Comparison of ENCODE assay signal across 26 cellular contexts in the genomic region with DNA sequence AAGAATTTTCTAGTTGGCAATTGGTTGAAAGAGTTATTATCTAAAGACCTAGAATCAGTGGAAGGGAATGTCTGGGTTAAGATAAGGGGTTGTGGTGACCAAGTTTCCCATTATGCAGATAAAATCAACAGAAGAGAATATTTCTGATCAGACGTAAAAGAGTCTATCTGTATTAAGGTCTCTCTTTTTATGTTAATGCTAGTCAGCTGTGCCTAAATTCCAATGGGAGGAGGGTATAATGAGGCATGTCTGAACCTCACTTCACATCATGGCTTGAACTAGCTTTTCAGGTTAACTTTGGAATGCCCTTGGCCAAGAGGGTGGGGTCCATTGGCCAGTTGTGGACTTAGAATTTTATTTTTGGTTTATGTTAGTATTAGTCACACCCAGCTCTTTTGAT.
"Had no signal": no experiment of that assay in that cellular context is flagged by ENCODE, and none has a peak within 500 bp of the region (broad histone marks: within the 10 kb centered on the region; RNA-seq: fewer than 3 reads in every experiment).

No MANE protein-coding gene starts in this region.

- H3K27ac Mint-ChIP-seq: activated CD4-positive, alpha-beta memory T cell treated with anti-CD3 and anti-CD28 coated beads for 36 hours; activated naive CD4-positive, alpha-beta T cell treated with anti-CD3 and anti-CD28 coated beads for 36 hours; activated naive CD8-positive, alpha-beta T cell; activated naive CD8-positive, alpha-beta T cell treated with anti-CD3 and anti-CD28 coated beads, Interleukin-2, amount 50 U/mL, for 24 hours; activated T-helper 1 cell treated with anti-CD3 and anti-CD28 coated beads, Interleukin-12 subunit alpha, Interleukin-12 subunit beta, Interleukin-2, Interleukin-4 antibody, amounts not matched to agents 30 ng/mL and 10 ng/mL and 1 ng/mL, durations not matched to agents 14 hours and 24 hours and 36 hours had no signal

- H3K9ac ChIP-seq: KMS-11 had no signal

- H3K9me3 ChIP-seq: breast epithelium had no signal

- H3K27ac ChIP-seq: breast epithelium, KMS-11, RWPE1 had no signal

- DNase-seq: activated CD4-positive, alpha-beta memory T cell treated with anti-CD3 and anti-CD28 coated beads for 36 hours; activated CD4-positive, alpha-beta T cell treated with anti-CD3 and anti-CD28 coated beads for 4 hours; activated CD4-positive, alpha-beta T cell treated with anti-CD3 and anti-CD28 coated beads, Interleukin-2, amount 50 U/mL, for 1 hour; activated CD8-positive, alpha-beta memory T cell treated with anti-CD3 and anti-CD28 coated beads, Interleukin-2, amount 50 U/mL, for 4 hours; activated gamma-delta T cell treated with Interleukin-2 at 50 U/mL for 16 hours; activated naive CD4-positive, alpha-beta T cell treated with anti-CD3 and anti-CD28 coated beads for 36 hours; activated naive CD8-positive, alpha-beta T cell treated with anti-CD3 and anti-CD28 coated beads, Interleukin-2, amount 50 U/mL, for 24 hours; activated T-cell treated with anti-CD3 and anti-CD28 coated beads for 4 hours; activated T-cell treated with anti-CD3 and anti-CD28 coated beads, Interleukin-2, amount 50 U/mL, for 4 hours; anterior cingulate cortex; NCI-H1092 treated with DMSO at 0.1 percent for 48 hours; NCI-H1417; NCI-H146; NCI-H187; NCI-H2081 treated with DMSO at 0.1 percent for 48 hours; NCI-H345; NCI-H524 treated with DMSO at 0.1 percent for 48 hours; SIG-M5; T1000 had no signal

- H3K27me3 Mint-ChIP-seq: activated CD4-positive, alpha-beta memory T cell treated with anti-CD3 and anti-CD28 coated beads for 36 hours; activated naive CD8-positive, alpha-beta T cell; activated naive CD8-positive, alpha-beta T cell treated with anti-CD3 and anti-CD28 coated beads, Interleukin-2, amount 50 U/mL, for 24 hours had no signal

- H3K36me3 ChIP-seq: breast epithelium had no signal

- H3K36me3 Mint-ChIP-seq: activated naive CD8-positive, alpha-beta T cell had no signal

- H3K9me3 Mint-ChIP-seq: activated T-cell treated with anti-CD3 and anti-CD28 coated beads, Interleukin-2, amount 50 U/mL, for 4 hours; activated T-helper 1 cell treated with anti-CD3 and anti-CD28 coated beads, Interleukin-12 subunit alpha, Interleukin-12 subunit beta, Interleukin-2, Interleukin-4 antibody, amounts not matched to agents 30 ng/mL and 10 ng/mL and 1 ng/mL, durations not matched to agents 14 hours and 24 hours and 36 hours had no signal

- H3K4me3 ChIP-seq: breast epithelium had no signal

- H3K27me3 ChIP-seq: breast epithelium had no signal

- H3K4me2 ChIP-seq: KMS-11 had no signal

- ATAC-seq: activated CD4-positive, CD25-positive, alpha-beta regulatory T cell treated with anti-CD3 and anti-CD28 coated beads, Interleukin-2, amount 50 U/mL, for 24 hours; activated naive CD8-positive, alpha-beta T cell treated with anti-CD3 and anti-CD28 coated beads, Interleukin-2, amount 50 U/mL, for 24 hours; activated T-cell treated with anti-CD3 and anti-CD28 coated beads, Interleukin-2, amount 50 U/mL, for 4 hours; Right ventricle myocardium inferior had no signal

- H3K4me3 Mint-ChIP-seq: activated CD4-positive, alpha-beta memory T cell treated with anti-CD3 and anti-CD28 coated beads for 36 hours; activated naive CD4-positive, alpha-beta T cell treated with anti-CD3 and anti-CD28 coated beads for 36 hours; activated naive CD8-positive, alpha-beta T cell; activated naive CD8-positive, alpha-beta T cell treated with anti-CD3 and anti-CD28 coated beads, Interleukin-2, amount 50 U/mL, for 24 hours; activated T-cell treated with anti-CD3 and anti-CD28 coated beads, Interleukin-2, amount 50 U/mL, for 4 hours; activated T-helper 1 cell treated with anti-CD3 and anti-CD28 coated beads, Interleukin-12 subunit alpha, Interleukin-12 subunit beta, Interleukin-2, Interleukin-4 antibody, amounts not matched to agents 30 ng/mL and 10 ng/mL and 1 ng/mL, durations not matched to agents 14 hours and 24 hours and 36 hours had no signal

- H3K4me1 ChIP-seq: breast epithelium had no signal
